ENCODE assay signal across 8 cellular contexts in genomic region chr17:20156196-20157077, GRCh38.
DNase-seq lines count a peak whose midpoint lies in the region; ATAC-seq and TF ChIP-seq lines count a peak whose summit lies in the region.

No MANE protein-coding gene starts in this region.

- H3K27me3 ChIP-seq in HUES64 (ENCODE audit: insufficient read depth, low read length) (peaks cover 27% of the 10 kb centered on the region; the same call in 1 of the 2 replicates), neural cell (ENCODE audit: insufficient read depth, low read depth, low read length) (no peaks in the 10 kb centered on the region)

- H3K9me3 ChIP-seq in HUES64 (ENCODE audit: insufficient read depth, low read depth, low read length) (no peaks in the 10 kb centered on the region), neural cell (ENCODE audit: low read length) (no peaks in the 10 kb centered on the region)

- TF ChIP-seq EP300 in neural cell (conservative IDR thresholded peaks at IDR 0.05; ENCODE audit: poor library complexity, severe bottlenecking), result no peak

- peak overlapping the region; percentile 85 for H3K4me2 ChIP-seq in neural cell (ENCODE audit: low read length)

- DNase-seq in ELR (ENCODE audit: low read depth), result peak; percentile 72
- peak; percentile 14 for DNase-seq in activated CD4-positive, alpha-beta T cell treated with anti-CD3 and anti-CD28 coated beads, Interleukin-2, amount 50 U/mL, for 1 hour
- DNase-seq in fibroblast of pulmonary artery (ENCODE audit: low read depth), result peak; percentile 28
- no peak for DNase-seq in NCI-H1048 (lab: John Stamatoyannopoulos, UW)

- H3K9ac ChIP-seq in HUES64 (ENCODE audit: low read depth, low read length) (peak overlapping the region; percentile 86), neural cell (ENCODE audit: low read length) (peak overlapping the region; percentile 81)

- TF ChIP-seq CTCF in fibroblast of pulmonary artery (IDR thresholded peaks at IDR 0.05; ENCODE audit: low read length, missing control alignments), result no peak
- no peak for TF ChIP-seq CTCF in neural cell (IDR thresholded peaks at IDR 0.05; ENCODE audit: poor library complexity, severe bottlenecking)

- H3K27ac ChIP-seq in HUES64 (ENCODE audit: low read depth, low read length) (peak overlapping the region; percentile 98), neural cell (ENCODE audit: low read length) (peak overlapping the region; percentile 72)

- peaks cover 14% of the 10 kb centered on the region for H3K4me1 ChIP-seq in HUES64 (ENCODE audit: insufficient read depth, low read length)

- TF ChIP-seq RAD21 in neural cell (conservative IDR thresholded peaks at IDR 0.05), result peak; percentile 16

- H3K4me3 ChIP-seq in HUES64 (ENCODE audit: low read length) (peak overlapping the region; percentile 88), fibroblast of pulmonary artery (replicated peaks; ENCODE audit: low read depth, low read length) (peak overlapping the region; percentile 55), neural cell (ENCODE audit: low read length) (peak overlapping the region; percentile 93)

- ATAC-seq in GM21526 (IDR thresholded peaks at IDR 0.05; ENCODE audit: low FRiP score, unreplicated experiment), result peak; percentile 15
- no peak for ATAC-seq in GM18519 (IDR thresholded peaks at IDR 0.05; ENCODE audit: low FRiP score, unreplicated experiment)

- H3K79me2 ChIP-seq in neural cell (replicated peaks; ENCODE audit: insufficient read depth, low read length), result peaks cover 40% of the 10 kb centered on the region

- peaks cover 3% of the 10 kb centered on the region; the same call in 1 of the 2 replicates for H3K36me3 ChIP-seq in HUES64 (ENCODE audit: insufficient read depth, low read length)
- H3K36me3 ChIP-seq in neural cell (ENCODE audit: insufficient read depth, low read length), result no peaks in the 10 kb centered on the region

- WGBS in HUES64, result under 1% methylated on average over 69 of the region's 73 CpGs

- H2AFZ ChIP-seq in neural cell (ENCODE audit: low read depth, low read length), result peak overlapping the region; percentile 30

- H3F3A ChIP-seq in neural cell (ENCODE audit: insufficient read depth, low read length, poor library complexity, severe bottlenecking), result no peaks in the 10 kb centered on the region

- H3K9me2 ChIP-seq in neural cell (ENCODE audit: insufficient read depth, low read length), result no peaks in the 10 kb centered on the region

- no peaks in the 10 kb centered on the region for H4K20me1 ChIP-seq in neural cell (ENCODE audit: insufficient read depth)

TF ChIP-seq in neural cell, 6 proteins besides CTCF, POLR2A, EP300 and RAD21:
- peak; percentile 18 for TF ChIP-seq MXI1 (conservative IDR thresholded peaks at IDR 0.05; ENCODE audit: poor library complexity, severe bottlenecking)
- no peak for TF ChIP-seq EZH2 (IDR thresholded peaks at IDR 0.05; ENCODE audit: borderline replicate concordance, insufficient read depth, low read length, poor library complexity, severe bottlenecking)
